In genomic region chr18:24456549-24456948, GRCh38 we compare ENCODE assay signal across 14 cellular contexts. TPM values are rescaled to one million over a fixed set of nuclear protein-coding genes. Genes with fewer than 3 reads are reported as not detected.
A peak's percentile ranks its signal among the peaks of the same experiment; 100 is the strongest.
DNase-seq lines count a peak whose midpoint lies in the region; ATAC-seq and TF ChIP-seq lines count a peak whose summit lies in the region.
"Had no signal": no experiment of that assay in that cellular context is flagged by ENCODE, and none has a peak within 500 bp of the region (broad histone marks: within the 10 kb centered on the region; RNA-seq: fewer than 3 reads in every experiment).

No MANE protein-coding gene starts in this region.

- H3K27ac Mint-ChIP-seq in activated naive CD8-positive, alpha-beta T cell treated with anti-CD3 and anti-CD28 coated beads, Interleukin-2, amount 50 U/mL, for 24 hours, result no peak overlapping the region
- no peak overlapping the region for H3K27ac Mint-ChIP-seq in activated naive CD8-positive, alpha-beta T cell treated with anti-CD3 and anti-CD28 coated beads for 36 hours
- H3K27ac Mint-ChIP-seq in naive thymus-derived CD4-positive, alpha-beta T cell, result no peak overlapping the region
- H3K27ac Mint-ChIP-seq: nephron progenitor cell, T-cell had no signal

- 95% methylated on average over 4 of the region's 4 CpGs for WGBS in esophagus muscularis mucosa

- peaks cover 4% of the 10 kb centered on the region for H3K4me1 Mint-ChIP-seq in activated naive CD8-positive, alpha-beta T cell treated with anti-CD3 and anti-CD28 coated beads, Interleukin-2, amount 50 U/mL, for 24 hours
- peaks cover 2% of the 10 kb centered on the region for H3K4me1 Mint-ChIP-seq in activated naive CD8-positive, alpha-beta T cell treated with anti-CD3 and anti-CD28 coated beads for 36 hours
- H3K4me1 Mint-ChIP-seq in naive thymus-derived CD4-positive, alpha-beta T cell, result peaks cover 0 to 13% (median 0%) of the 10 kb centered on the region in 7 donors
- H3K4me1 Mint-ChIP-seq: central memory CD8-positive, alpha-beta T cell; nephron progenitor cell had no signal

- H3K9me3 ChIP-seq in esophagus muscularis mucosa, result no peaks in the 10 kb centered on the region
- no peaks in the 10 kb centered on the region for H3K9me3 ChIP-seq in naive thymus-derived CD4-positive, alpha-beta T cell (ENCODE audit: control insufficient read depth in 2 of 3, low read length in 3 of 3)
- H3K9me3 ChIP-seq: tibial artery had no signal

- no peak for DNase-seq in activated naive CD8-positive, alpha-beta T cell treated with anti-CD3 and anti-CD28 coated beads, Interleukin-2, amount 50 U/mL, for 24 hours
- no peak for DNase-seq in activated naive CD8-positive, alpha-beta T cell treated with anti-CD3 and anti-CD28 coated beads for 36 hours
- DNase-seq in esophagus muscularis mucosa (ENCODE audit: extremely low spot score), result no peak
- DNase-seq in NCI-H2029 (lab: John Stamatoyannopoulos, UW), result no peak
- DNase-seq in DMS 273 (lab: John Stamatoyannopoulos, UW; ENCODE audit: unreplicated experiment), result no peak
- no peak for DNase-seq in naive thymus-derived CD4-positive, alpha-beta T cell
- DNase-seq: nephron progenitor cell, T-cell, tibial artery had no signal

- peak; percentile 59 for ATAC-seq in activated naive CD8-positive, alpha-beta T cell treated with anti-CD3 and anti-CD28 coated beads, Interleukin-2, amount 50 U/mL, for 24 hours
- ATAC-seq in GM21717 (IDR thresholded peaks at IDR 0.05; ENCODE audit: unreplicated experiment), result peak; percentile 86
- peak; percentile 85 for ATAC-seq in HG03139 (IDR thresholded peaks at IDR 0.05; ENCODE audit: unreplicated experiment)
- ATAC-seq in naive thymus-derived CD4-positive, alpha-beta T cell, result no peak
- ATAC-seq: T-cell had no signal

- H3K4me3 ChIP-seq in esophagus muscularis mucosa, result no peak overlapping the region
- H3K4me3 ChIP-seq in naive thymus-derived CD4-positive, alpha-beta T cell (ENCODE audit: low read length), result no peak overlapping the region
- H3K4me3 ChIP-seq: hepatocyte, tibial artery had no signal

- no peak for TF ChIP-seq POLR2A in esophagus muscularis mucosa (IDR thresholded peaks at IDR 0.05; ENCODE audit: low read depth)

- no peak for TF ChIP-seq EP300 in esophagus muscularis mucosa (IDR thresholded peaks at IDR 0.05)

- no peaks in the 10 kb centered on the region for H3K4me1 ChIP-seq in esophagus muscularis mucosa
- no peaks in the 10 kb centered on the region for H3K4me1 ChIP-seq in naive thymus-derived CD4-positive, alpha-beta T cell (ENCODE audit: control insufficient read depth in 2 of 2, insufficient read depth in 2 of 2, low read length in 2 of 2)
- H3K4me1 ChIP-seq: tibial artery had no signal

- TF ChIP-seq CTCF in esophagus muscularis mucosa (IDR thresholded peaks at IDR 0.05), result no peak

- H3K9me3 Mint-ChIP-seq in activated naive CD8-positive, alpha-beta T cell treated with anti-CD3 and anti-CD28 coated beads, Interleukin-2, amount 50 U/mL, for 24 hours, result no peaks in the 10 kb centered on the region
- peaks cover 1% of the 10 kb centered on the region for H3K9me3 Mint-ChIP-seq in activated naive CD8-positive, alpha-beta T cell treated with anti-CD3 and anti-CD28 coated beads for 36 hours
- peaks cover 0 to 6% (median 0%) of the 10 kb centered on the region in 11 donors for H3K9me3 Mint-ChIP-seq in naive thymus-derived CD4-positive, alpha-beta T cell
- H3K9me3 Mint-ChIP-seq: activated naive CD4-positive, alpha-beta T cell treated with anti-CD3 and anti-CD28 coated beads, Interleukin-2, amount 50 U/mL, for 72 hours; central memory CD8-positive, alpha-beta T cell; T-cell had no signal

- peaks cover 5% of the 10 kb centered on the region for H3K36me3 Mint-ChIP-seq in activated naive CD8-positive, alpha-beta T cell treated with anti-CD3 and anti-CD28 coated beads, Interleukin-2, amount 50 U/mL, for 24 hours (ENCODE audit: low read depth)
- peaks cover 13% of the 10 kb centered on the region for H3K36me3 Mint-ChIP-seq in activated naive CD8-positive, alpha-beta T cell treated with anti-CD3 and anti-CD28 coated beads for 36 hours
- H3K36me3 Mint-ChIP-seq in naive thymus-derived CD4-positive, alpha-beta T cell, result peaks cover under 1 to 28% (median 5%) of the 10 kb centered on the region in 5 donors

- no peaks in the 10 kb centered on the region for H3K27me3 ChIP-seq in esophagus muscularis mucosa
- H3K27me3 ChIP-seq in naive thymus-derived CD4-positive, alpha-beta T cell (ENCODE audit: control insufficient read depth in 2 of 2, insufficient read depth in 2 of 2, low read length in 2 of 2), result no peaks in the 10 kb centered on the region
- H3K27me3 ChIP-seq: hepatocyte, tibial artery had no signal

- no peak overlapping the region for H3K4me3 Mint-ChIP-seq in activated naive CD8-positive, alpha-beta T cell treated with anti-CD3 and anti-CD28 coated beads, Interleukin-2, amount 50 U/mL, for 24 hours
- H3K4me3 Mint-ChIP-seq in activated naive CD8-positive, alpha-beta T cell treated with anti-CD3 and anti-CD28 coated beads for 36 hours, result no peak overlapping the region
- no peak overlapping the region for H3K4me3 Mint-ChIP-seq in naive thymus-derived CD4-positive, alpha-beta T cell
- H3K4me3 Mint-ChIP-seq: central memory CD8-positive, alpha-beta T cell; nephron progenitor cell; T-cell had no signal

- H3K27ac ChIP-seq in esophagus muscularis mucosa (replicated peaks in 1 of 4), result no peak overlapping the region
- no peak overlapping the region for H3K27ac ChIP-seq in naive thymus-derived CD4-positive, alpha-beta T cell (ENCODE audit: low read depth, low read length)
- H3K27ac ChIP-seq: hepatocyte, tibial artery had no signal

- CTCF ChIA-PET in naive thymus-derived CD4-positive, alpha-beta T cell (lab: Charles Lee), result no interaction called here

- no peaks in the 10 kb centered on the region for H3K27me3 Mint-ChIP-seq in activated naive CD8-positive, alpha-beta T cell treated with anti-CD3 and anti-CD28 coated beads, Interleukin-2, amount 50 U/mL, for 24 hours
- H3K27me3 Mint-ChIP-seq in activated naive CD8-positive, alpha-beta T cell treated with anti-CD3 and anti-CD28 coated beads for 36 hours, result no peaks in the 10 kb centered on the region
- no peaks in the 10 kb centered on the region for H3K27me3 Mint-ChIP-seq in naive thymus-derived CD4-positive, alpha-beta T cell
- H3K27me3 Mint-ChIP-seq: central memory CD8-positive, alpha-beta T cell; T-cell had no signal

- intact Hi-C loops in esophagus muscularis mucosa (cut with DNase I), result no loop called here
- intact Hi-C loops in naive thymus-derived CD4-positive, alpha-beta T cell (cut with micrococcal nuclease), result no loop called here

- POLR2A ChIA-PET in naive thymus-derived CD4-positive, alpha-beta T cell (lab: Charles Lee), result no interaction called here

- H3K36me3 ChIP-seq in esophagus muscularis mucosa, result peaks cover 0 to 18% (median 2%) of the 10 kb centered on the region in 4 donors
- H3K36me3 ChIP-seq in naive thymus-derived CD4-positive, alpha-beta T cell (ENCODE audit: control insufficient read depth in 2 of 3, insufficient read depth in 3 of 3, low read length in 3 of 3), result no peaks in the 10 kb centered on the region

RNA-seq across cellular contexts. Expression of gene HRH4, which starts 3.9 kb away (rescaled TPM):
- total RNA-seq in activated naive CD8-positive, alpha-beta T cell treated with anti-CD3 and anti-CD28 coated beads for 36 hours, result not detected
- total RNA-seq in esophagus muscularis mucosa, result under 1 TPM in 2 of 4 donors, not detected in 2; 0.13 to 0.50 TPM
- 1 to 10 TPM in 1 of 5 experiments, under 1 TPM in 3, not detected in 1; 0.19 to 3.7 (median 0.47) TPM for total RNA-seq in naive thymus-derived CD4-positive, alpha-beta T cell
- polyA plus RNA-seq in naive thymus-derived CD4-positive, alpha-beta T cell, result not detected
- total RNA-seq: activated naive CD4-positive, alpha-beta T cell treated with anti-CD3 and anti-CD28 coated beads, Interleukin-2, amount 50 U/mL, for 72 hours; hepatocyte had no signal
- polyA plus RNA-seq: hepatocyte had no signal

RNA-seq across cellular contexts. Expression of gene IMPACT, which starts 30.1 kb away (rescaled TPM):
- total RNA-seq in activated naive CD8-positive, alpha-beta T cell treated with anti-CD3 and anti-CD28 coated beads for 36 hours, result 10 to 100 TPM; 23.8 to 26.4 TPM
- 10 to 100 TPM; 16.2 to 18.5 (median 17.4) TPM for total RNA-seq in esophagus muscularis mucosa
- total RNA-seq in naive thymus-derived CD4-positive, alpha-beta T cell, result 10 to 100 TPM in 4 of 5 experiments, 1 to 10 TPM in 1; 7.8 to 17.5 (median 15.5) TPM
- polyA plus RNA-seq in naive thymus-derived CD4-positive, alpha-beta T cell, result 10 to 100 TPM in 1 of 2 donors, 1 to 10 TPM in 1; 9.8 to 21.1 TPM

RNA-seq across cellular contexts. Expression of gene OSBPL1A, which starts 58.9 kb away (rescaled TPM):
- total RNA-seq in activated naive CD8-positive, alpha-beta T cell treated with anti-CD3 and anti-CD28 coated beads for 36 hours, result 1 to 10 TPM; 2.8 to 4.0 TPM
- 100 to 1,000 TPM in 2 of 4 donors, 10 to 100 TPM in 2; 78.2 to 126 (median 101) TPM for total RNA-seq in esophagus muscularis mucosa
- total RNA-seq in naive thymus-derived CD4-positive, alpha-beta T cell, result 1 to 10 TPM; 1.8 to 7.7 (median 4.3) TPM
- polyA plus RNA-seq in naive thymus-derived CD4-positive, alpha-beta T cell, result 1 to 10 TPM; 2.6 to 2.9 TPM

Comparison
In these comparisons a context has a peak if more than half of its experiments do, and no peak if none do; other contexts are left out.
1. RNA of gene OSBPL1A, which starts 58.9 kb away (total RNA-seq): 78.2 to 126 TPM in esophagus muscularis mucosa; 1.8 to 7.7 TPM in naive thymus-derived CD4-positive, alpha-beta T cell and 2.8 to 4.0 TPM in activated naive CD8-positive, alpha-beta T cell treated with anti-CD3 and anti-CD28 coated beads for 36 hours; every median in the first group is over 4 times any median in the second.